In genomic region chr6:41894366-41895299, GRCh38 we compare ENCODE assay signal across 8 cellular contexts. TPM values are rescaled to one million over a fixed set of nuclear protein-coding genes. Genes with fewer than 3 reads are reported as not detected.
DNase-seq lines count a peak whose midpoint lies in the region; ATAC-seq and TF ChIP-seq lines count a peak whose summit lies in the region.

No MANE protein-coding gene starts in this region.

- H3K4me3 ChIP-seq in SJCRH30: peak overlapping the region; percentile 78

- DNase-seq in SJCRH30 (no peak), epithelial cell of prostate (ENCODE audit: low read depth, low spot score) (no peak), middle frontal gyrus (ENCODE audit: extremely low spot score, low spot score) (no peak), 8988T (no peak)
- DNase-seq in natural killer cell treated with Interleukin-12 subunit alpha and Interleukin-12 subunit beta and Interleukin-15 and Interleukin-18, amount 100 ng/mL, for 72 hours (ENCODE audit: low spot score): no peak

- H3K9me3 ChIP-seq in SJCRH30 (replicated peaks): no peaks in the 10 kb centered on the region

- no peaks in the 10 kb centered on the region for H3K36me3 ChIP-seq in SJCRH30

- H3K27me3 ChIP-seq in SJCRH30: no peaks in the 10 kb centered on the region

- H3K4me1 Mint-ChIP-seq in natural killer cell treated with Interleukin-12 subunit alpha and Interleukin-12 subunit beta and Interleukin-15 and Interleukin-18, amount 100 ng/mL, for 72 hours (ENCODE audit: low read depth in 2 of 2): peaks cover 9 to 11% of the 10 kb centered on the region in 2 donors

- ATAC-seq in GM19035 (IDR thresholded peaks at IDR 0.05; ENCODE audit: unreplicated experiment): peak; percentile 32
- ATAC-seq in HG03196 (IDR thresholded peaks at IDR 0.05; ENCODE audit: unreplicated experiment): peak; percentile 32
- peak; percentile 46 to 55 for ATAC-seq in natural killer cell treated with Interleukin-12 subunit alpha and Interleukin-12 subunit beta and Interleukin-15 and Interleukin-18, amount 100 ng/mL, for 72 hours

- H3K9me3 Mint-ChIP-seq in natural killer cell treated with Interleukin-12 subunit alpha and Interleukin-12 subunit beta and Interleukin-15 and Interleukin-18, amount 100 ng/mL, for 72 hours: no peaks in the 10 kb centered on the region

- H3K4me3 Mint-ChIP-seq in natural killer cell treated with Interleukin-12 subunit alpha and Interleukin-12 subunit beta and Interleukin-15 and Interleukin-18, amount 100 ng/mL, for 72 hours: no peak overlapping the region

- H3K27ac Mint-ChIP-seq in natural killer cell treated with Interleukin-12 subunit alpha and Interleukin-12 subunit beta and Interleukin-15 and Interleukin-18, amount 100 ng/mL, for 72 hours: no peak overlapping the region

- TF ChIP-seq CTCF in C4-2B (conservative IDR thresholded peaks at IDR 0.05): no peak

- H3K27ac ChIP-seq in C4-2B (peak overlapping the region; percentile 62), SJCRH30 (peak overlapping the region; percentile 41; the same call in 1 of the 2 replicates), epithelial cell of prostate (peak overlapping the region; percentile 58)

- H3K36me3 Mint-ChIP-seq in natural killer cell treated with Interleukin-12 subunit alpha and Interleukin-12 subunit beta and Interleukin-15 and Interleukin-18, amount 100 ng/mL, for 72 hours: no peaks in the 10 kb centered on the region

- peaks cover 4% of the 10 kb centered on the region; the same call in 1 of the 2 replicates for H3K4me1 ChIP-seq in SJCRH30

- H3K27me3 Mint-ChIP-seq in natural killer cell treated with Interleukin-12 subunit alpha and Interleukin-12 subunit beta and Interleukin-15 and Interleukin-18, amount 100 ng/mL, for 72 hours: no peaks in the 10 kb centered on the region

RNA-seq across cellular contexts. Expression of gene USP49, which starts 0.5 kb away (rescaled TPM):
- total RNA-seq in SJCRH30 (2014; rRNA removed; shearing (Covaris generic)): 6.4 and 7.3 TPM in 2 replicates
- 10 to 100 TPM in 1 of 2 donors, 1 to 10 TPM in 1; 8.2 to 15.3 TPM for total RNA-seq in natural killer cell treated with Interleukin-12 subunit alpha and Interleukin-12 subunit beta and Interleukin-15 and Interleukin-18, amount 100 ng/mL, for 72 hours

RNA-seq across cellular contexts. Expression of gene MED20, which starts 26.3 kb away (rescaled TPM):
- total RNA-seq in SJCRH30 (2014; rRNA removed; shearing (Covaris generic)): 33.4 and 34.8 TPM in 2 replicates
- 10 to 100 TPM; 25.5 to 33.0 TPM for total RNA-seq in natural killer cell treated with Interleukin-12 subunit alpha and Interleukin-12 subunit beta and Interleukin-15 and Interleukin-18, amount 100 ng/mL, for 72 hours

RNA-seq across cellular contexts. Expression of gene BYSL, which starts 26.7 kb away (rescaled TPM):
- total RNA-seq in SJCRH30 (2014; rRNA removed; shearing (Covaris generic)): 32.3 and 36.9 TPM in 2 replicates
- 10 to 100 TPM; 48.3 to 73.9 TPM for total RNA-seq in natural killer cell treated with Interleukin-12 subunit alpha and Interleukin-12 subunit beta and Interleukin-15 and Interleukin-18, amount 100 ng/mL, for 72 hours

RNA-seq across cellular contexts. Expression of gene CCND3, which starts 47.0 kb away (rescaled TPM):
- 150 and 159 TPM in 2 replicates for total RNA-seq in SJCRH30 (2014; rRNA removed; shearing (Covaris generic))
- total RNA-seq in natural killer cell treated with Interleukin-12 subunit alpha and Interleukin-12 subunit beta and Interleukin-15 and Interleukin-18, amount 100 ng/mL, for 72 hours: 100 to 1,000 TPM; 382 to 466 TPM
